ENCODE assay signal across 7 cellular contexts in the genomic region with DNA sequence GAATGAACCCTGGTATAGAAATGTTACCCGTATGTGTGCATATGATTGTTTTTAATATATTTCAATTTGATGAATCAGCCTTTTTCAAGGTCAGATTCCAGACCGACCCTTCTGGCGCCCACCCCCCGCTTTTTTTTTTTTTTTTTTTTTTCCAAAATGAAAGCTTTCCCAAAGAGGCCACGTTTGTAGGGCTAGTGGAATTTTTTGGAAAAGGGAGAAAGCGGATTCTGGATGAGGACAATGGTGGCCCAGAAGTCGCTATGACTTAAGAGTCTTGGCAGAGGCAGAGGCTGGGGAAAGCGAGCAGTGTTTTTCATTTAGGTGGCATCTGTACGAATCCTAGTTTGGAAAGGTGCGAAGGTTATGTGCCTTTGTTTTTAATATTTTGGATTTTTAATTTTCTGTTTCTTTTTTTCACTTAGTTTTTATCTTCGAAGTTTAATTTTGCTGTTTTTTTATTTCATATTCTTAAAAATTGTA. TPM values are rescaled to one million over a fixed set of nuclear protein-coding genes. Genes with fewer than 3 reads are reported as not detected.
DNase-seq lines count a peak whose midpoint lies in the region; TF ChIP-seq lines count a peak whose summit lies in the region.

No MANE protein-coding gene starts in this region.

- no peak overlapping the region for H2AFZ ChIP-seq in SU-DHL-6 (ENCODE audit: low read depth, low read length, severe bottlenecking)

- H3K36me3 ChIP-seq in HAP-1 (replicated peaks): no peaks in the 10 kb centered on the region
- H3K36me3 ChIP-seq in SU-DHL-6 (ENCODE audit: low read length): no peaks in the 10 kb centered on the region
- H3K36me3 ChIP-seq in skeletal muscle satellite cell (ENCODE audit: insufficient read depth, low read length): no peaks in the 10 kb centered on the region

- no peaks in the 10 kb centered on the region for H3F3A ChIP-seq in SU-DHL-6 (ENCODE audit: insufficient read depth)

- DNase-seq in HAP-1 (ENCODE audit: low spot score in 2 of 2) (peak in 1 of 2 experiments; percentile 25), fibroblast of villous mesenchyme (ENCODE audit: low read depth) (peak; percentile 9), NOMO-1 (lab: John Stamatoyannopoulos, UW; ENCODE audit: unreplicated experiment in 2 of 2) (no peak), COLO829 (ENCODE audit: low spot score) (no peak), SKM-1 treated with dmso at 0.1 percent for 144 hours (lab: John Stamatoyannopoulos, UW; ENCODE audit: unreplicated experiment) (no peak)

- H3K27ac ChIP-seq in SU-DHL-6 (ENCODE audit: low read depth, low read length): no peak overlapping the region

- TF ChIP-seq CTCF in SU-DHL-6 (IDR thresholded peaks at IDR 0.05; ENCODE audit: insufficient read depth, low read length, poor library complexity, severe bottlenecking) (no peak), fibroblast of villous mesenchyme (IDR thresholded peaks at IDR 0.05; ENCODE audit: insufficient read depth, low read depth, low read length) (no peak)

- in situ Hi-C loops in HAP-1 (cut with MboI; ENCODE audit: low sequenced_read_pairs): no loop called here

- H3K27me3 ChIP-seq in HAP-1 (ENCODE audit: low read depth) (no peaks in the 10 kb centered on the region), SU-DHL-6 (ENCODE audit: low read length) (no peaks in the 10 kb centered on the region), skeletal muscle satellite cell (ENCODE audit: control insufficient read depth, insufficient read depth, low read length) (peaks cover 2% of the 10 kb centered on the region)

- peak overlapping the region; percentile 65 for H3K9ac ChIP-seq in SU-DHL-6 (ENCODE audit: low read length)
- H3K9ac ChIP-seq in skeletal muscle satellite cell (ENCODE audit: low read depth, low read length): peak overlapping the region; percentile 87

- H3K9me2 ChIP-seq in SU-DHL-6 (replicated peaks; ENCODE audit: insufficient read depth, low read length): no peaks in the 10 kb centered on the region

- H3K9me3 ChIP-seq in HAP-1 (no peaks in the 10 kb centered on the region), SU-DHL-6 (ENCODE audit: insufficient read depth, low read length) (no peaks in the 10 kb centered on the region), skeletal muscle satellite cell (replicated peaks; ENCODE audit: low read length) (no peaks in the 10 kb centered on the region)

- H3K4me2 ChIP-seq in SU-DHL-6 (ENCODE audit: low read depth, low read length, poor library complexity, severe bottlenecking): peak overlapping the region; percentile 77
- H3K4me2 ChIP-seq in skeletal muscle satellite cell (ENCODE audit: low read length): peak overlapping the region; percentile 83

- no peaks in the 10 kb centered on the region for H4K20me1 ChIP-seq in SU-DHL-6 (ENCODE audit: low read depth, low read length)

- H3K79me2 ChIP-seq in SU-DHL-6 (ENCODE audit: insufficient read depth, low read length): 0 out of 2 replicates have a peak, but pooled peaks cover 2% of the 10 kb centered on the region

- peak overlapping the region; percentile 53 for H3K4me3 ChIP-seq in HAP-1
- peak overlapping the region; percentile 71 for H3K4me3 ChIP-seq in SU-DHL-6 (ENCODE audit: insufficient read depth, low read length, poor library complexity, severe bottlenecking)
- H3K4me3 ChIP-seq in fibroblast of villous mesenchyme (ENCODE audit: low read depth, low read length): peak overlapping the region; percentile 72
- H3K4me3 ChIP-seq in skeletal muscle satellite cell (ENCODE audit: low read length): peak overlapping the region; percentile 87

- peaks cover 5% of the 10 kb centered on the region for H3K4me1 ChIP-seq in HAP-1
- H3K4me1 ChIP-seq in skeletal muscle satellite cell (ENCODE audit: control insufficient read depth, insufficient read depth, low read length): no peaks in the 10 kb centered on the region

RNA-seq across cellular contexts. Expression of gene NDUFB11, which starts 14.6 kb away (rescaled TPM):
- 55.3 and 83.1 TPM in 2 replicates for total RNA-seq in fibroblast of villous mesenchyme
- 55.5 and 58.3 TPM in 2 replicates for total RNA-seq in skeletal muscle satellite cell (2012; rRNA removed)

RNA-seq across cellular contexts. Expression of gene RBM10, which starts 15.1 kb away (rescaled TPM):
- total RNA-seq in fibroblast of villous mesenchyme: 39.6 and 49.2 TPM in 2 replicates
- 52.2 and 53.7 TPM in 2 replicates for total RNA-seq in skeletal muscle satellite cell (2012; rRNA removed)

RNA-seq across cellular contexts. Expression of gene RGN, which starts 51.7 kb away (rescaled TPM):
- total RNA-seq in fibroblast of villous mesenchyme: 3.5 and 6.5 TPM in 2 replicates
- under 0.01 and 0.44 TPM in 2 replicates for total RNA-seq in skeletal muscle satellite cell (2012; rRNA removed)
